Comparison of ENCODE assay signal across 35 cellular contexts in the genomic region with DNA sequence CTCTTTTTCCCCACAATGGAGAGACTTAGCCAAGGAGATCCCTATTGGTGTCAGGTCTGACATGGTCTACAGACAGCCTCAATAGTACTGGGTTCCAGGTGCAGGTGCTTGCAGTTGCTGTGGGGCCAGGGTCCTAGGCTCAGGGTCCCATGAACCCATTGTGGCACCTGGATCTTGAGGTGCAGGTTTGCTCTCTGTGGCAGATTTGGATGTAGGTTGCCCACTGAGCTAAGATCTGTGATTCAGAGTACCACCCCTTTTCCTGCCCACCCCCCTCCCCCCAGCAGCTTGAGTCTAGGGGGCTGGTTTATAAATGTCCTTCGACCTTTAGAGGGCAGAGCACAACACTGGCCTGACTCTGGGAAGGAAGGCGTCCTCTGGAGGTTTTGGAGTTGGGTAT.
DNase-seq lines count a peak whose midpoint lies in the region; ATAC-seq, FAIRE-seq and TF ChIP-seq lines count a peak whose summit lies in the region.
"Had no signal": no experiment of that assay in that cellular context is flagged by ENCODE, and none has a peak within 500 bp of the region (broad histone marks: within the 10 kb centered on the region; RNA-seq: fewer than 3 reads in every experiment).

No MANE protein-coding gene starts in this region.

- H3K4me3 ChIP-seq in bronchial epithelial cell (ENCODE audit: low read depth, low read length) (no peak overlapping the region), coronary artery (no peak overlapping the region), esophagus muscularis mucosa (no peak overlapping the region)
- H3K4me3 ChIP-seq in naive thymus-derived CD4-positive, alpha-beta T cell (ENCODE audit: low read length) = no peak overlapping the region
- H3K4me3 ChIP-seq: A549; BLaER1; BLaER1 treated with 17β-estradiol and CSF1 and Interleukin-3, amounts not matched to agents 10 nM and 100 nM had no signal

- H3K27me3 ChIP-seq in bronchial epithelial cell (ENCODE audit: control insufficient read depth, insufficient read depth, low read length) (no peaks in the 10 kb centered on the region), esophagus muscularis mucosa (peaks cover 0 to 5% (median 0%) of the 10 kb centered on the region in 4 donors)
- peaks cover 0 to 4% of the 10 kb centered on the region in 2 donors for H3K27me3 ChIP-seq in naive thymus-derived CD4-positive, alpha-beta T cell (ENCODE audit: control insufficient read depth in 2 of 2, insufficient read depth in 2 of 2, low read length in 2 of 2)
- H3K27me3 ChIP-seq: BE2C; BLaER1; BLaER1 treated with 17β-estradiol and CSF1 and Interleukin-3, amounts not matched to agents 10 nM and 100 nM had no signal

- no peak overlapping the region for H3K4me3 Mint-ChIP-seq in naive thymus-derived CD4-positive, alpha-beta T cell
- H3K4me3 Mint-ChIP-seq: B cell; CD14-positive monocyte; CD4-positive, alpha-beta memory T cell; CD4-positive, alpha-beta T cell; CD4-positive, CD25-positive, alpha-beta regulatory T cell; CD8-positive, alpha-beta memory T cell; CD8-positive, alpha-beta T cell had no signal

- CTCF ChIA-PET in naive thymus-derived CD4-positive, alpha-beta T cell (lab: Charles Lee) = no interaction called here

- H3K27ac ChIP-seq in coronary artery = no peak overlapping the region
- no peak overlapping the region for H3K27ac ChIP-seq in esophagus muscularis mucosa (replicated peaks in 1 of 4)
- H3K27ac ChIP-seq in naive thymus-derived CD4-positive, alpha-beta T cell (ENCODE audit: low read depth, low read length) = no peak overlapping the region
- H3K27ac ChIP-seq: 22Rv1; BLaER1; BLaER1 treated with 17β-estradiol and CSF1 and Interleukin-3, amounts not matched to agents 10 nM and 100 nM; C4-2B had no signal

- H3K9me3 ChIP-seq in esophagus muscularis mucosa = peaks cover 0 to 5% (median 0%) of the 10 kb centered on the region in 4 donors
- no peaks in the 10 kb centered on the region for H3K9me3 ChIP-seq in naive thymus-derived CD4-positive, alpha-beta T cell (ENCODE audit: control insufficient read depth in 2 of 3, low read length in 3 of 3)
- H3K9me3 ChIP-seq: BE2C, BLaER1, Caco-2 had no signal

- peaks cover 18 to 57% (median 39%) of the 10 kb centered on the region in 5 donors for H3K27me3 Mint-ChIP-seq in naive thymus-derived CD4-positive, alpha-beta T cell

- peaks cover 0 to 19% (median 4%) of the 10 kb centered on the region in 11 donors for H3K9me3 Mint-ChIP-seq in naive thymus-derived CD4-positive, alpha-beta T cell
- H3K9me3 Mint-ChIP-seq: CD8-positive, alpha-beta T cell had no signal

- no peak for TF ChIP-seq CTCF in bronchial epithelial cell (IDR thresholded peaks at IDR 0.05; ENCODE audit: insufficient read depth, low read length, severe bottlenecking)
- no peak for TF ChIP-seq CTCF in coronary artery (IDR thresholded peaks at IDR 0.05)
- no peak for TF ChIP-seq CTCF in esophagus muscularis mucosa (IDR thresholded peaks at IDR 0.05)

- no peak for ATAC-seq in naive thymus-derived CD4-positive, alpha-beta T cell
- no peak for ATAC-seq in HG03354 (IDR thresholded peaks at IDR 0.05; ENCODE audit: poor library complexity, severe bottlenecking, unreplicated experiment)
- ATAC-seq: A549; CD8-positive, alpha-beta T cell had no signal

- no peak for TF ChIP-seq EP300 in esophagus muscularis mucosa (IDR thresholded peaks at IDR 0.05)

- POLR2A ChIA-PET in naive thymus-derived CD4-positive, alpha-beta T cell (lab: Charles Lee) = no interaction called here

- FAIRE-seq in bronchial epithelial cell (lab: Jason Lieb, UNC) = peak; percentile 36
- FAIRE-seq: A204.1, A549, D721Med had no signal

- intact Hi-C loops in esophagus muscularis mucosa (cut with DNase I) = no loop called here
- intact Hi-C loops in naive thymus-derived CD4-positive, alpha-beta T cell (cut with micrococcal nuclease) = no loop called here

- no peak for DNase-seq in bronchial epithelial cell (ENCODE audit: low read depth)
- peak; percentile 50 for DNase-seq in coronary artery (ENCODE audit: low spot score)
- peak; percentile 86 for DNase-seq in esophagus muscularis mucosa (ENCODE audit: extremely low spot score)
- DNase-seq in naive thymus-derived CD4-positive, alpha-beta T cell = no peak
- no peak for DNase-seq in GDM1 (lab: John Stamatoyannopoulos, UW)
- DNase-seq: 8988T; ACHN; AML-193; BE2C; C1 segment of cervical spinal cord; Caco-2; Calu3; CD4-positive, alpha-beta memory T cell; CD4-positive, alpha-beta T cell; CD4-positive, CD25-positive, alpha-beta regulatory T cell; CD8-positive, alpha-beta memory T cell; CD8-positive, alpha-beta T cell; COR-L47; DMS 273 treated with DMSO at 0.1 percent for 48 hours; DMS153; DMS53; DMS79; DMS79 treated with DMSO at 0.1 percent for 48 hours; DND-41; EL had no signal

- WGBS in esophagus muscularis mucosa = 90% methylated on average over 2 of the region's 2 CpGs

- no peaks in the 10 kb centered on the region for H3K36me3 Mint-ChIP-seq in naive thymus-derived CD4-positive, alpha-beta T cell
- H3K36me3 Mint-ChIP-seq: CD14-positive monocyte; CD4-positive, alpha-beta memory T cell; CD4-positive, CD25-positive, alpha-beta regulatory T cell; CD8-positive, alpha-beta memory T cell; CD8-positive, alpha-beta T cell had no signal

- no peaks in the 10 kb centered on the region for H3K4me1 Mint-ChIP-seq in naive thymus-derived CD4-positive, alpha-beta T cell
- H3K4me1 Mint-ChIP-seq: B cell; CD14-positive monocyte; CD4-positive, alpha-beta memory T cell; CD4-positive, CD25-positive, alpha-beta regulatory T cell; CD8-positive, alpha-beta memory T cell had no signal

- H3K36me3 ChIP-seq in bronchial epithelial cell (ENCODE audit: control insufficient read depth, insufficient read depth, low read length) = no peaks in the 10 kb centered on the region
- H3K36me3 ChIP-seq in esophagus muscularis mucosa = no peaks in the 10 kb centered on the region
- no peaks in the 10 kb centered on the region for H3K36me3 ChIP-seq in naive thymus-derived CD4-positive, alpha-beta T cell (ENCODE audit: control insufficient read depth in 2 of 3, insufficient read depth in 3 of 3, low read length in 3 of 3)
- H3K36me3 ChIP-seq: BE2C; BLaER1; BLaER1 treated with 17β-estradiol and CSF1 and Interleukin-3, amounts not matched to agents 10 nM and 100 nM had no signal

- H3K27ac Mint-ChIP-seq in naive thymus-derived CD4-positive, alpha-beta T cell = no peak overlapping the region
- H3K27ac Mint-ChIP-seq: B cell; CD14-positive monocyte; CD4-positive, alpha-beta memory T cell; CD4-positive, alpha-beta T cell; CD4-positive, CD25-positive, alpha-beta regulatory T cell; CD8-positive, alpha-beta memory T cell; CD8-positive, alpha-beta T cell had no signal

- TF ChIP-seq POLR2A in esophagus muscularis mucosa (IDR thresholded peaks at IDR 0.05; ENCODE audit: low read depth) = no peak

- H3K4me1 ChIP-seq in esophagus muscularis mucosa = no peaks in the 10 kb centered on the region
- H3K4me1 ChIP-seq in naive thymus-derived CD4-positive, alpha-beta T cell (ENCODE audit: control insufficient read depth in 2 of 2, insufficient read depth in 2 of 2, low read length in 2 of 2) = no peaks in the 10 kb centered on the region
- H3K4me1 ChIP-seq: A549; BE2C; BLaER1; BLaER1 treated with 17β-estradiol and CSF1 and Interleukin-3, amounts not matched to agents 10 nM and 100 nM; Caco-2 had no signal

Comparison
In these comparisons a context has a peak if more than half of its experiments do, and no peak if none do; other contexts are left out.
1. DNase-seq: peak in coronary artery (single experiment) and esophagus muscularis mucosa (single experiment); none in bronchial epithelial cell (single experiment), naive thymus-derived CD4-positive, alpha-beta T cell (0 of 9) and GDM1 (single experiment).